1 cellular context compared by ENCODE assay signal in genomic region chr15:88628018-88628673, GRCh38.
TF ChIP-seq lines count a peak whose summit lies in the region.

No MANE protein-coding gene starts in this region.

TF ChIP-seq in HepG2, 621 proteins besides CTCF, POLR2A, EP300 and RAD21:
- TF ChIP-seq ZC3H13 (CRISPR knock-in tag; IDR thresholded peaks at IDR 0.05) (peak; percentile 31; the same call in 1 of the 2 replicates), RBM22 (optimal IDR thresholded peaks at IDR 0.05; ENCODE audit: low read length) (peak; percentile 92), ZNF160 (CRISPR knock-in tag; IDR thresholded peaks at IDR 0.05) (no peak), SMARCC2 (IDR thresholded peaks at IDR 0.05) (no peak), POLR2G (IDR thresholded peaks at IDR 0.05; ENCODE audit: low read depth, low read length) (peak; percentile 9; the same call in 1 of the 2 replicates), AGO2 (optimal IDR thresholded peaks at IDR 0.05; ENCODE audit: low read depth, low read length) (peak; percentile 65), ZNF891 (CRISPR knock-in tag; IDR thresholded peaks at IDR 0.05) (0 out of 2 replicates have a peak, but pooled peaks have one; percentile 22), ZNF280B (CRISPR knock-in tag; IDR thresholded peaks at IDR 0.05; ENCODE audit: borderline replicate concordance) (0 out of 2 replicates have a peak, but pooled peaks have one; percentile 28), ZC3H4 (CRISPR knock-in tag; IDR thresholded peaks at IDR 0.05; ENCODE audit: borderline replicate concordance) (0 out of 2 replicates have a peak, but pooled peaks have one; percentile 41)
